In the genomic region with DNA sequence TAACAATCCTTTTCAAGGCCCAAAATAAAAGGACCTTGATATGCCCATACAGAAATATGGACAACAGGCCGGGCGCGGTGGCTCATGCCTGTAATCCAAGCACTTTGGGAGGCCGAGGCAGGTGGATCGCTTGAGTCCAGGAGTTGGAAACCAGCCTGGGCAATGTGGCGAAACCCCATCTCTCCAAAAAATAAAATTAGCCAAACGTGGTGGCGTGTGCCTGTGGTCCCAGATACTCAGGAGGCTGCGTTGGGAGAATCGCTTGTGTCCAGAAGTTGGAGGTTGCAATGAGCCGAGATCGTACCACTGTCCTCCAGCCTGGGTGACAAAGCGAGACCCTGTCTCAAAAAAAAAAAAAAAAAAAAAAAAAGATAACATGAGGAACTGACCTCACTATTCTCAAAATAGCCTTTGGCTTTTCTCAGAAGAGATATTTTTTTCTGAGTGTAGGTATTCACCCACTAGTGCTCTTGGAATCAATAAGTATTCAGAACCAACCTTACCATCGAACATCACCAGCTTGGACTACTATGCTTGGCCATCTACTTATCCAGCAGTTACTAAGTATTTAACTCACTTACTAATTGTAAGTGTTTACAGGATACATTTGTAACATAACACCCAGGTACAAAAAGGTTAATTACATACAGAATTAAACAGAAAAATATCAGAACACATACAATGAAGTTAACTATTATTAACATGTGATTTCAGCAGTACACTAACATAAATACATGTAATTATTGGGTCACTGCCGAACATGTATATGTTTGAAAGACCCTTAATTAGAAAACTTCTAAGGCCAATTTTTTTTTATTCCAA, we compare ENCODE assay signal across 1 cellular context.
TF ChIP-seq lines count a peak whose summit lies in the region.

No MANE protein-coding gene starts in this region.

TF ChIP-seq in K562, 482 proteins besides CTCF, POLR2A, EP300 and RAD21 (continued from another document and continues in another):
- TF ChIP-seq, protein P1, sequence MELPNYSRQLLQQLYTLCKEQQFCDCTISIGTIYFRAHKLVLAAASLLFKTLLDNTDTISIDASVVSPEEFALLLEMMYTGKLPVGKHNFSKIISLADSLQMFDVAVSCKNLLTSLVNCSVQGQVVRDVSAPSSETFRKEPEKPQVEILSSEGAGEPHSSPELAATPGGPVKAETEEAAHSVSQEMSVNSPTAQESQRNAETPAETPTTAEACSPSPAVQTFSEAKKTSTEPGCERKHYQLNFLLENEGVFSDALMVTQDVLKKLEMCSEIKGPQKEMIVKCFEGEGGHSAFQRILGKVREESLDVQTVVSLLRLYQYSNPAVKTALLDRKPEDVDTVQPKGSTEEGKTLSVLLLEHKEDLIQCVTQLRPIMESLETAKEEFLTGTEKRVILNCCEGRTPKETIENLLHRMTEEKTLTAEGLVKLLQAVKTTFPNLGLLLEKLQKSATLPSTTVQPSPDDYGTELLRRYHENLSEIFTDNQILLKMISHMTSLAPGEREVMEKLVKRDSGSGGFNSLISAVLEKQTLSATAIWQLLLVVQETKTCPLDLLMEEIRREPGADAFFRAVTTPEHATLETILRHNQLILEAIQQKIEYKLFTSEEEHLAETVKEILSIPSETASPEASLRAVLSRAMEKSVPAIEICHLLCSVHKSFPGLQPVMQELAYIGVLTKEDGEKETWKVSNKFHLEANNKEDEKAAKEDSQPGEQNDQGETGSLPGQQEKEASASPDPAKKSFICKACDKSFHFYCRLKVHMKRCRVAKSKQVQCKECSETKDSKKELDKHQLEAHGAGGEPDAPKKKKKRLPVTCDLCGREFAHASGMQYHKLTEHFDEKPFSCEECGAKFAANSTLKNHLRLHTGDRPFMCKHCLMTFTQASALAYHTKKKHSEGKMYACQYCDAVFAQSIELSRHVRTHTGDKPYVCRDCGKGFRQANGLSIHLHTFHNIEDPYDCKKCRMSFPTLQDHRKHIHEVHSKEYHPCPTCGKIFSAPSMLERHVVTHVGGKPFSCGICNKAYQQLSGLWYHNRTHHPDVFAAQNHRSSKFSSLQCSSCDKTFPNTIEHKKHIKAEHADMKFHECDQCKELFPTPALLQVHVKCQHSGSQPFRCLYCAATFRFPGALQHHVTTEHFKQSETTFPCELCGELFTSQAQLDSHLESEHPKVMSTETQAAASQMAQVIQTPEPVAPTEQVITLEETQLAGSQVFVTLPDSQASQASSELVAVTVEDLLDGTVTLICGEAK (IDR thresholded peaks at IDR 0.05): 0 out of 2 replicates have a peak, but pooled peaks have one; percentile 19
- TF ChIP-seq, protein P1 (CRISPR knock-in tag; IDR thresholded peaks at IDR 0.05): no peak
- TF ChIP-seq, protein P2, sequence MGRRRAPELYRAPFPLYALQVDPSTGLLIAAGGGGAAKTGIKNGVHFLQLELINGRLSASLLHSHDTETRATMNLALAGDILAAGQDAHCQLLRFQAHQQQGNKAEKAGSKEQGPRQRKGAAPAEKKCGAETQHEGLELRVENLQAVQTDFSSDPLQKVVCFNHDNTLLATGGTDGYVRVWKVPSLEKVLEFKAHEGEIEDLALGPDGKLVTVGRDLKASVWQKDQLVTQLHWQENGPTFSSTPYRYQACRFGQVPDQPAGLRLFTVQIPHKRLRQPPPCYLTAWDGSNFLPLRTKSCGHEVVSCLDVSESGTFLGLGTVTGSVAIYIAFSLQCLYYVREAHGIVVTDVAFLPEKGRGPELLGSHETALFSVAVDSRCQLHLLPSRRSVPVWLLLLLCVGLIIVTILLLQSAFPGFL (CRISPR knock-in tag; IDR thresholded peaks at IDR 0.05): no peak
- TF ChIP-seq ELF4 (CRISPR knock-in tag; IDR thresholded peaks at IDR 0.05) (no peak; the same call in 1 of the 2 replicates), ETV1 (tag; conservative IDR thresholded peaks at IDR 0.05; ENCODE audit: low read depth) (no peak), NR1H2 (CRISPR knock-in tag; IDR thresholded peaks at IDR 0.05) (no peak), CSDE1 (IDR thresholded peaks at IDR 0.05) (no peak), HNRNPLL (IDR thresholded peaks at IDR 0.05; ENCODE audit: low read depth, low read length, poor library complexity, severe bottlenecking) (no peak), ARHGAP35 (IDR thresholded peaks at IDR 0.05; ENCODE audit: partially characterized antibody) (no peak), ZNF696 (CRISPR knock-in tag; conservative IDR thresholded peaks at IDR 0.05) (no peak), MCM2 (IDR thresholded peaks at IDR 0.05; ENCODE audit: low read depth) (no peak)
- TF ChIP-seq, protein P3, sequence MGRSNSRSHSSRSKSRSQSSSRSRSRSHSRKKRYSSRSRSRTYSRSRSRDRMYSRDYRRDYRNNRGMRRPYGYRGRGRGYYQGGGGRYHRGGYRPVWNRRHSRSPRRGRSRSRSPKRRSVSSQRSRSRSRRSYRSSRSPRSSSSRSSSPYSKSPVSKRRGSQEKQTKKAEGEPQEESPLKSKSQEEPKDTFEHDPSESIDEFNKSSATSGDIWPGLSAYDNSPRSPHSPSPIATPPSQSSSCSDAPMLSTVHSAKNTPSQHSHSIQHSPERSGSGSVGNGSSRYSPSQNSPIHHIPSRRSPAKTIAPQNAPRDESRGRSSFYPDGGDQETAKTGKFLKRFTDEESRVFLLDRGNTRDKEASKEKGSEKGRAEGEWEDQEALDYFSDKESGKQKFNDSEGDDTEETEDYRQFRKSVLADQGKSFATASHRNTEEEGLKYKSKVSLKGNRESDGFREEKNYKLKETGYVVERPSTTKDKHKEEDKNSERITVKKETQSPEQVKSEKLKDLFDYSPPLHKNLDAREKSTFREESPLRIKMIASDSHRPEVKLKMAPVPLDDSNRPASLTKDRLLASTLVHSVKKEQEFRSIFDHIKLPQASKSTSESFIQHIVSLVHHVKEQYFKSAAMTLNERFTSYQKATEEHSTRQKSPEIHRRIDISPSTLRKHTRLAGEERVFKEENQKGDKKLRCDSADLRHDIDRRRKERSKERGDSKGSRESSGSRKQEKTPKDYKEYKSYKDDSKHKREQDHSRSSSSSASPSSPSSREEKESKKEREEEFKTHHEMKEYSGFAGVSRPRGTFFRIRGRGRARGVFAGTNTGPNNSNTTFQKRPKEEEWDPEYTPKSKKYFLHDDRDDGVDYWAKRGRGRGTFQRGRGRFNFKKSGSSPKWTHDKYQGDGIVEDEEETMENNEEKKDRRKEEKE (IDR thresholded peaks at IDR 0.05; ENCODE audit: borderline replicate concordance in 1 of 2, control insufficient read depth in 1 of 2, low read depth in 2 of 2, low read length in 1 of 2): peak in 1 of 2 experiments; percentile 92; a peak in 1 of 4 replicates
- TF ChIP-seq, protein P4, sequence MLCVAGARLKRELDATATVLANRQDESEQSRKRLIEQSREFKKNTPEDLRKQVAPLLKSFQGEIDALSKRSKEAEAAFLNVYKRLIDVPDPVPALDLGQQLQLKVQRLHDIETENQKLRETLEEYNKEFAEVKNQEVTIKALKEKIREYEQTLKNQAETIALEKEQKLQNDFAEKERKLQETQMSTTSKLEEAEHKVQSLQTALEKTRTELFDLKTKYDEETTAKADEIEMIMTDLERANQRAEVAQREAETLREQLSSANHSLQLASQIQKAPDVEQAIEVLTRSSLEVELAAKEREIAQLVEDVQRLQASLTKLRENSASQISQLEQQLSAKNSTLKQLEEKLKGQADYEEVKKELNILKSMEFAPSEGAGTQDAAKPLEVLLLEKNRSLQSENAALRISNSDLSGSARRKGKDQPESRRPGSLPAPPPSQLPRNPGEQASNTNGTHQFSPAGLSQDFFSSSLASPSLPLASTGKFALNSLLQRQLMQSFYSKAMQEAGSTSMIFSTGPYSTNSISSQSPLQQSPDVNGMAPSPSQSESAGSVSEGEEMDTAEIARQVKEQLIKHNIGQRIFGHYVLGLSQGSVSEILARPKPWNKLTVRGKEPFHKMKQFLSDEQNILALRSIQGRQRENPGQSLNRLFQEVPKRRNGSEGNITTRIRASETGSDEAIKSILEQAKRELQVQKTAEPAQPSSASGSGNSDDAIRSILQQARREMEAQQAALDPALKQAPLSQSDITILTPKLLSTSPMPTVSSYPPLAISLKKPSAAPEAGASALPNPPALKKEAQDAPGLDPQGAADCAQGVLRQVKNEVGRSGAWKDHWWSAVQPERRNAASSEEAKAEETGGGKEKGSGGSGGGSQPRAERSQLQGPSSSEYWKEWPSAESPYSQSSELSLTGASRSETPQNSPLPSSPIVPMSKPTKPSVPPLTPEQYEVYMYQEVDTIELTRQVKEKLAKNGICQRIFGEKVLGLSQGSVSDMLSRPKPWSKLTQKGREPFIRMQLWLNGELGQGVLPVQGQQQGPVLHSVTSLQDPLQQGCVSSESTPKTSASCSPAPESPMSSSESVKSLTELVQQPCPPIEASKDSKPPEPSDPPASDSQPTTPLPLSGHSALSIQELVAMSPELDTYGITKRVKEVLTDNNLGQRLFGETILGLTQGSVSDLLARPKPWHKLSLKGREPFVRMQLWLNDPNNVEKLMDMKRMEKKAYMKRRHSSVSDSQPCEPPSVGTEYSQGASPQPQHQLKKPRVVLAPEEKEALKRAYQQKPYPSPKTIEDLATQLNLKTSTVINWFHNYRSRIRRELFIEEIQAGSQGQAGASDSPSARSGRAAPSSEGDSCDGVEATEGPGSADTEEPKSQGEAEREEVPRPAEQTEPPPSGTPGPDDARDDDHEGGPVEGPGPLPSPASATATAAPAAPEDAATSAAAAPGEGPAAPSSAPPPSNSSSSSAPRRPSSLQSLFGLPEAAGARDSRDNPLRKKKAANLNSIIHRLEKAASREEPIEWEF (CRISPR knock-in tag; IDR thresholded peaks at IDR 0.05): no peak
